In the genomic region with DNA sequence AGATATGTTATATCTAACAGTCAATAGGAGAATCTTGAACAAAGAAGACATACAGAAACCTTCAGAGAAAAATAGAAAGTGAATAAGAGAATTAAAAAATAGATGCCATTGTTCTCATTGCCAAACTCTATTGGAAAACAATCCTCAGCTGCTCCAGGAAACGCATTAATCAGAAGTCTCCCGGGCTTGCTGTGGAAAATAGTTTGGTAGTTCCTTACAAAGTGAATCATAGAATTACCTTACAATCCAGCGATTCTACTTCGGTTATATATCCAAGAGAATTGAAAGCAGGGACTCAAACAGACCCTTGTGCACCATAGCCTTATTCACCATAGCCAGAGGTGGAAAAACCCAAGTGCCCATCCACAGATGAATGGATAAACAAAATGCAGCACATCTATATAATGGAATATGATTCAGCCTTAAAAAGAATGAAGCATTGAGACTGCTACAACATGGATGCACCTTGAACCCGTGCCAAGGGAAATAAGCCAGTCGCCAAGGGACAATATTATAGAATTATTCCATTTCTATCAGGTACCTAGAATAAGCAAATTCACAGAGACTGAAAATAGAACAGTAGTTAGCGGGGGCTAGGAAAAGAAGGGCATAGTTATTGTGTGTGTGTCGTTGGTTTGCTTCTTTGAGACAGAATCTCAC, we compare ENCODE assay signal across 2 cellular contexts.
TF ChIP-seq lines count a peak whose summit lies in the region.

No MANE protein-coding gene starts in this region.

TF ChIP-seq in SK-N-SH, 30 proteins besides CTCF, POLR2A, EP300 and RAD21 (continued from another document):
- TF ChIP-seq TCF12 (IDR thresholded peaks at IDR 0.05), result peak; percentile 54; the same call in 1 of the 2 replicates
- TF ChIP-seq, protein P1, sequence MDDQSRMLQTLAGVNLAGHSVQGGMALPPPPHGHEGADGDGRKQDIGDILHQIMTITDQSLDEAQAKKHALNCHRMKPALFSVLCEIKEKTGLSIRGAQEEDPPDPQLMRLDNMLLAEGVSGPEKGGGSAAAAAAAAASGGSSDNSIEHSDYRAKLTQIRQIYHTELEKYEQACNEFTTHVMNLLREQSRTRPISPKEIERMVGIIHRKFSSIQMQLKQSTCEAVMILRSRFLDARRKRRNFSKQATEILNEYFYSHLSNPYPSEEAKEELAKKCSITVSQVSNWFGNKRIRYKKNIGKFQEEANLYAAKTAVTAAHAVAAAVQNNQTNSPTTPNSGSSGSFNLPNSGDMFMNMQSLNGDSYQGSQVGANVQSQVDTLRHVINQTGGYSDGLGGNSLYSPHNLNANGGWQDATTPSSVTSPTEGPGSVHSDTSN (IDR thresholded peaks at IDR 0.05), result peak; percentile 50; the same call in 1 of the 2 replicates
- TF ChIP-seq, protein P2, sequence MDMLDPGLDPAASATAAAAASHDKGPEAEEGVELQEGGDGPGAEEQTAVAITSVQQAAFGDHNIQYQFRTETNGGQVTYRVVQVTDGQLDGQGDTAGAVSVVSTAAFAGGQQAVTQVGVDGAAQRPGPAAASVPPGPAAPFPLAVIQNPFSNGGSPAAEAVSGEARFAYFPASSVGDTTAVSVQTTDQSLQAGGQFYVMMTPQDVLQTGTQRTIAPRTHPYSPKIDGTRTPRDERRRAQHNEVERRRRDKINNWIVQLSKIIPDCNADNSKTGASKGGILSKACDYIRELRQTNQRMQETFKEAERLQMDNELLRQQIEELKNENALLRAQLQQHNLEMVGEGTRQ (IDR thresholded peaks at IDR 0.05; ENCODE audit: borderline replicate concordance, low read depth, low read length), result no peak
- TF ChIP-seq GABPA (IDR thresholded peaks at IDR 0.05; ENCODE audit: low read depth), result no peak

TF ChIP-seq in SK-N-SH treated with all-trans-retinoic acid at 6 μM for 48 hours, 23 proteins besides CTCF, POLR2A, EP300 and RAD21 (continued from another document):
- no peak for TF ChIP-seq BACH2 (CRISPR knock-in tag; IDR thresholded peaks at IDR 0.05; ENCODE audit: borderline replicate concordance)
- no peak for TF ChIP-seq ZFP3 (CRISPR knock-in tag; IDR thresholded peaks at IDR 0.05)
- no peak for TF ChIP-seq OSR1 (CRISPR knock-in tag; IDR thresholded peaks at IDR 0.05)
- no peak for TF ChIP-seq TOX (CRISPR knock-in tag; IDR thresholded peaks at IDR 0.05; ENCODE audit: borderline replicate concordance)
- no peak for TF ChIP-seq RARB (CRISPR knock-in tag; IDR thresholded peaks at IDR 0.05)
- TF ChIP-seq POU6F1 (CRISPR knock-in tag; IDR thresholded peaks at IDR 0.05; ENCODE audit: borderline replicate concordance, low read depth), result no peak
- TF ChIP-seq, protein P3, sequence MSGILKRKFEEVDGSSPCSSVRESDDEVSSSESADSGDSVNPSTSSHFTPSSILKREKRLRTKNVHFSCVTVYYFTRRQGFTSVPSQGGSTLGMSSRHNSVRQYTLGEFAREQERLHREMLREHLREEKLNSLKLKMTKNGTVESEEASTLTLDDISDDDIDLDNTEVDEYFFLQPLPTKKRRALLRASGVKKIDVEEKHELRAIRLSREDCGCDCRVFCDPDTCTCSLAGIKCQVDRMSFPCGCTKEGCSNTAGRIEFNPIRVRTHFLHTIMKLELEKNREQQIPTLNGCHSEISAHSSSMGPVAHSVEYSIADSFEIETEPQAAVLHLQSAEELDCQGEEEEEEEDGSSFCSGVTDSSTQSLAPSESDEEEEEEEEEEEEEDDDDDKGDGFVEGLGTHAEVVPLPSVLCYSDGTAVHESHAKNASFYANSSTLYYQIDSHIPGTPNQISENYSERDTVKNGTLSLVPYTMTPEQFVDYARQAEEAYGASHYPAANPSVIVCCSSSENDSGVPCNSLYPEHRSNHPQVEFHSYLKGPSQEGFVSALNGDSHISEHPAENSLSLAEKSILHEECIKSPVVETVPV (CRISPR knock-in tag; IDR thresholded peaks at IDR 0.05), result no peak
- TF ChIP-seq, protein P4, sequence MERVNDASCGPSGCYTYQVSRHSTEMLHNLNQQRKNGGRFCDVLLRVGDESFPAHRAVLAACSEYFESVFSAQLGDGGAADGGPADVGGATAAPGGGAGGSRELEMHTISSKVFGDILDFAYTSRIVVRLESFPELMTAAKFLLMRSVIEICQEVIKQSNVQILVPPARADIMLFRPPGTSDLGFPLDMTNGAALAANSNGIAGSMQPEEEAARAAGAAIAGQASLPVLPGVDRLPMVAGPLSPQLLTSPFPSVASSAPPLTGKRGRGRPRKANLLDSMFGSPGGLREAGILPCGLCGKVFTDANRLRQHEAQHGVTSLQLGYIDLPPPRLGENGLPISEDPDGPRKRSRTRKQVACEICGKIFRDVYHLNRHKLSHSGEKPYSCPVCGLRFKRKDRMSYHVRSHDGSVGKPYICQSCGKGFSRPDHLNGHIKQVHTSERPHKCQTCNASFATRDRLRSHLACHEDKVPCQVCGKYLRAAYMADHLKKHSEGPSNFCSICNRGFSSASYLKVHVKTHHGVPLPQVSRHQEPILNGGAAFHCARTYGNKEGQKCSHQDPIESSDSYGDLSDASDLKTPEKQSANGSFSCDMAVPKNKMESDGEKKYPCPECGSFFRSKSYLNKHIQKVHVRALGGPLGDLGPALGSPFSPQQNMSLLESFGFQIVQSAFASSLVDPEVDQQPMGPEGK (CRISPR knock-in tag; IDR thresholded peaks at IDR 0.05; ENCODE audit: borderline replicate concordance), result no peak
- TF ChIP-seq ZNF565 (CRISPR knock-in tag; conservative IDR thresholded peaks at IDR 0.05; ENCODE audit: low read depth), result no peak
- TF ChIP-seq ISL1 (CRISPR knock-in tag; IDR thresholded peaks at IDR 0.05), result no peak
